Comparison of ENCODE assay signal across 14 cellular contexts in genomic region chr20:44851545-44851944, GRCh38. TPM values are rescaled to one million over a fixed set of nuclear protein-coding genes. Genes with fewer than 3 reads are reported as not detected.
DNase-seq lines count a peak whose midpoint lies in the region; ATAC-seq and TF ChIP-seq lines count a peak whose summit lies in the region.
"Had no signal": no experiment of that assay in that cellular context is flagged by ENCODE, and none has a peak within 500 bp of the region (broad histone marks: within the 10 kb centered on the region; RNA-seq: fewer than 3 reads in every experiment).

No MANE protein-coding gene starts in this region.

- no peaks in the 10 kb centered on the region for H3K36me3 ChIP-seq in transverse colon
- H3K36me3 ChIP-seq: SJCRH30 had no signal

- peak; percentile 20 for DNase-seq in HuH-7 (ENCODE audit: low spot score)
- DNase-seq in iPS-NIHi11 (ENCODE audit: low spot score), result peak; percentile 33
- peak; percentile 63 for DNase-seq in transverse colon
- DNase-seq in mucosa of gallbladder (ENCODE audit: low spot score), result no peak
- DNase-seq in NCI-H1092 (lab: John Stamatoyannopoulos, UW), result no peak
- DNase-seq: CD4-positive, alpha-beta T cell; DMS79; NCI-H1436 treated with DMSO at 0.1 percent for 48 hours; NCI-H446; SJCRH30 had no signal

- WGBS in transverse colon (ENCODE audit: low coverage in 1 of 2), 2 donors, result 26 to 40% methylated on average over 2 to 3 of the region's 3 CpGs

- no peaks in the 10 kb centered on the region for H3K9me3 ChIP-seq in transverse colon

- TF ChIP-seq EP300 in transverse colon (IDR thresholded peaks at IDR 0.05; ENCODE audit: low read depth), result no peak

- H3K27ac ChIP-seq in VCaP (peak overlapping the region; percentile 90), transverse colon (peak overlapping the region; percentile 62 to 76 (median 66))
- H3K27ac ChIP-seq: SJCRH30 had no signal

- H3K27me3 ChIP-seq in transverse colon, result peaks cover 7% of the 10 kb centered on the region

- no peak for TF ChIP-seq POLR2A in transverse colon (IDR thresholded peaks at IDR 0.05)

- intact Hi-C loops in transverse colon (cut with DNase I; ENCODE audit: low total_unique reads), result no loop called here

- no peak for ATAC-seq in GM18519 (IDR thresholded peaks at IDR 0.05; ENCODE audit: low FRiP score, unreplicated experiment)
- ATAC-seq: HCT116 had no signal

- no peak overlapping the region for H3K4me3 ChIP-seq in transverse colon
- H3K4me3 ChIP-seq: SJCRH30 had no signal

- TF ChIP-seq CTCF in VCaP (conservative IDR thresholded peaks at IDR 0.05), result peak; percentile 68
- peak in 4 of 5 experiments; percentile 7 to 45 (median 21) for TF ChIP-seq CTCF in transverse colon (IDR thresholded peaks at IDR 0.05)

- in situ Hi-C loops in transverse colon (cut with MboI; ENCODE audit: low pct_ligation_motif_present in 1 of 4, low pct_unique_long_range_greater_than_20kb in 1 of 4, low sequenced_read_pairs in 3 of 4), result loop anchor here in 1 of 4 donors (25.0 kb wide), 1 partner anchor 164 kb away; no protein-coding TSS in a partner anchor

- peaks cover 0 to 35% (median 21%) of the 10 kb centered on the region in 4 donors for H3K4me1 ChIP-seq in transverse colon

RNA-seq across cellular contexts. Expression of gene YWHAB, which starts 34.0 kb away (rescaled TPM):
- 100 to 1,000 TPM in 2 of 4 donors, 10 to 100 TPM in 2; 73.2 to 170 (median 117) TPM for total RNA-seq in transverse colon
- total RNA-seq in mucosa of gallbladder, result 178 TPM

RNA-seq across cellular contexts. Expression of gene RIMS4, which starts 41.2 kb away (rescaled TPM):
- total RNA-seq in transverse colon (1 to 10 TPM in 3 of 4 donors, not detected in 1; 1.1 to 5.6 (median 1.9) TPM), mucosa of gallbladder (0.06 TPM)
- total RNA-seq: CD4-positive, alpha-beta T cell; HT1080; SJCRH30 had no signal

RNA-seq across cellular contexts. Expression of gene PABPC1L, which starts 58.3 kb away (rescaled TPM):
- total RNA-seq in transverse colon (100 to 1,000 TPM in 1 of 4 donors, 10 to 100 TPM in 3; 12.0 to 112 (median 31.6) TPM), mucosa of gallbladder (64.4 TPM)

Comparison
In these comparisons a context has a peak if more than half of its experiments do, and no peak if none do; other contexts are left out.
1. DNase-seq: peak in HuH-7 (single experiment), iPS-NIHi11 (single experiment) and transverse colon (single experiment); none in mucosa of gallbladder (single experiment) and NCI-H1092 (single experiment).